In genomic region chr14:95431199-95432145, GRCh38 we compare ENCODE assay signal across 1 cellular context.
TF ChIP-seq lines count a peak whose summit lies in the region.

No MANE protein-coding gene starts in this region.

TF ChIP-seq in GM23338, 12 proteins besides CTCF, POLR2A, EP300 and RAD21 (continued from another document):
- TF ChIP-seq, protein P1, sequence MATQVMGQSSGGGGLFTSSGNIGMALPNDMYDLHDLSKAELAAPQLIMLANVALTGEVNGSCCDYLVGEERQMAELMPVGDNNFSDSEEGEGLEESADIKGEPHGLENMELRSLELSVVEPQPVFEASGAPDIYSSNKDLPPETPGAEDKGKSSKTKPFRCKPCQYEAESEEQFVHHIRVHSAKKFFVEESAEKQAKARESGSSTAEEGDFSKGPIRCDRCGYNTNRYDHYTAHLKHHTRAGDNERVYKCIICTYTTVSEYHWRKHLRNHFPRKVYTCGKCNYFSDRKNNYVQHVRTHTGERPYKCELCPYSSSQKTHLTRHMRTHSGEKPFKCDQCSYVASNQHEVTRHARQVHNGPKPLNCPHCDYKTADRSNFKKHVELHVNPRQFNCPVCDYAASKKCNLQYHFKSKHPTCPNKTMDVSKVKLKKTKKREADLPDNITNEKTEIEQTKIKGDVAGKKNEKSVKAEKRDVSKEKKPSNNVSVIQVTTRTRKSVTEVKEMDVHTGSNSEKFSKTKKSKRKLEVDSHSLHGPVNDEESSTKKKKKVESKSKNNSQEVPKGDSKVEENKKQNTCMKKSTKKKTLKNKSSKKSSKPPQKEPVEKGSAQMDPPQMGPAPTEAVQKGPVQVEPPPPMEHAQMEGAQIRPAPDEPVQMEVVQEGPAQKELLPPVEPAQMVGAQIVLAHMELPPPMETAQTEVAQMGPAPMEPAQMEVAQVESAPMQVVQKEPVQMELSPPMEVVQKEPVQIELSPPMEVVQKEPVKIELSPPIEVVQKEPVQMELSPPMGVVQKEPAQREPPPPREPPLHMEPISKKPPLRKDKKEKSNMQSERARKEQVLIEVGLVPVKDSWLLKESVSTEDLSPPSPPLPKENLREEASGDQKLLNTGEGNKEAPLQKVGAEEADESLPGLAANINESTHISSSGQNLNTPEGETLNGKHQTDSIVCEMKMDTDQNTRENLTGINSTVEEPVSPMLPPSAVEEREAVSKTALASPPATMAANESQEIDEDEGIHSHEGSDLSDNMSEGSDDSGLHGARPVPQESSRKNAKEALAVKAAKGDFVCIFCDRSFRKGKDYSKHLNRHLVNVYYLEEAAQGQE (IDR thresholded peaks at IDR 0.05; ENCODE audit: unreplicated experiment): no peak
- TF ChIP-seq CREB1 (CRISPR knock-in tag; IDR thresholded peaks at IDR 0.05; ENCODE audit: low read depth) (no peak), EZH2phosphoT487 (IDR thresholded peaks at IDR 0.05; ENCODE audit: unreplicated experiment) (no peak), STAT1 (IDR thresholded peaks at IDR 0.05; ENCODE audit: unreplicated experiment) (no peak), NANOG (IDR thresholded peaks at IDR 0.05; ENCODE audit: borderline replicate concordance) (no peak), ZNF331 (CRISPR knock-in tag; IDR thresholded peaks at IDR 0.05; ENCODE audit: low read depth) (no peak), EZH2 (IDR thresholded peaks at IDR 0.05; ENCODE audit: low read depth, unreplicated experiment) (no peak)
